Comparison of ENCODE assay signal across 8 cellular contexts in the genomic region with DNA sequence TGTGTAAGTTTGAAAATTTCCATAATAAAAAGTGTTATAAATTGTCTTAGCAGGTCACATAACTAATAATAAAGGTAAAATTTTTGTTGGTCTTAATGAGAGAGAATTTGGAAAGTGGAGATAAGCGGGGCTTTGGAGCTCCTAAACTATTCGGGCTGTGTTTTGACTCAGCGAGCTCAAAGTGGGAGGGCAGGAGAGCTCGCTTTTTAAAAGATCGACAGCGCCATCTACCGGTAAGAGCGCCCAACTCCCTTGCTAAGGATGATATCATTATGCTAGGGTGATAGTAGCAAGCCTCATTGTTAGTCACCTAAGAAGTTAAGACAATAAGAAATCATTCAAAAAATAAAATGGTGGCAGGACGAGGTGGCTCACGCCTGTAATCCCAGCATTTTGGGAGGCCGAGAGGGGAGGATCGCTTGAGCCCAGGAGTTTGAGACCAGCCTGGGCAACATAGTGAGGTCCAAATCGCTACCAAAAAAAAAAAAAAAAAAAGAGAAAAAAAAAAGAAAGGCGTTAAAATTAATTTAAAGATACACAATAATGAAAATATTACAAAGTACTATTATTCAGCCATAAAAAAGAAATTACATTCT. TPM values are rescaled to one million over a fixed set of nuclear protein-coding genes. Genes with fewer than 3 reads are reported as not detected.
A peak's percentile ranks its signal among the peaks of the same experiment; 100 is the strongest.
DNase-seq lines count a peak whose midpoint lies in the region; ATAC-seq and TF ChIP-seq lines count a peak whose summit lies in the region.

No MANE protein-coding gene starts in this region.

- H3K27me3 Mint-ChIP-seq in activated CD4-positive, alpha-beta T cell treated with anti-CD3 and anti-CD28 coated beads, Interleukin-2, amount 10 ng/mL, durations not matched to agents 24 days and 14 days = peaks cover 16% of the 10 kb centered on the region

- intact Hi-C loops in activated CD4-positive, alpha-beta T cell treated with anti-CD3 and anti-CD28 coated beads, Interleukin-2, amount 10 ng/mL, durations not matched to agents 24 days and 14 days (cut with micrococcal nuclease) = loop anchor here (2.0 to 10.0 kb wide), 6 partner anchors 173 to 545 kb away; a partner anchor contains a TSS
- intact Hi-C loops in colonic mucosa (cut with DNase I) = loop anchor here (5.0 to 10.0 kb wide), 2 partner anchors 255 to 543 kb away; no protein-coding TSS in a partner anchor
- intact Hi-C loops in lower leg skin (cut with DNase I; ENCODE audit: low total_unique reads) = loop anchor here (5.0 to 10.0 kb wide), 2 partner anchors 163 to 260 kb away; no protein-coding TSS in a partner anchor

- ATAC-seq in HG02852 (IDR thresholded peaks at IDR 0.05; ENCODE audit: unreplicated experiment) (peak; percentile 59), HG03139 (IDR thresholded peaks at IDR 0.05; ENCODE audit: unreplicated experiment) (no peak)

- TF ChIP-seq POLR2A in lower leg skin (IDR thresholded peaks at IDR 0.05) = no peak

- peak; percentile 20 for DNase-seq in DMS 273 treated with DMSO at 0.1 percent for 48 hours (lab: John Stamatoyannopoulos, UW)
- DNase-seq in NCI-H526 treated with DMSO at 0.1 percent for 48 hours (lab: John Stamatoyannopoulos, UW) = peak; percentile 55
- peak; percentile 96 for DNase-seq in activated CD4-positive, alpha-beta T cell treated with anti-CD3 and anti-CD28 coated beads, Interleukin-2, amount 10 ng/mL, durations not matched to agents 24 days and 14 days
- DNase-seq in colonic mucosa = peak; percentile 94
- DNase-seq in lower leg skin (ENCODE audit: low spot score in 2 of 2) = peak; percentile 83 to 96
- peak; percentile 81 to 89 (median 84) for DNase-seq in stimulated activated CD4-positive, alpha-beta T cell treated with anti-CD3 and anti-CD28 coated beads, TNF-alpha, amount 100 ng/mL, for 4 hours (ENCODE audit: low read depth in 3 of 3)

- H3K27me3 ChIP-seq in colonic mucosa = no peaks in the 10 kb centered on the region

- H3K4me3 ChIP-seq in colonic mucosa = no peak overlapping the region
- H3K4me3 ChIP-seq in lower leg skin (ENCODE audit: low read depth, poor library complexity, severe bottlenecking) = no peak overlapping the region

- H3K36me3 Mint-ChIP-seq in activated CD4-positive, alpha-beta T cell treated with anti-CD3 and anti-CD28 coated beads, Interleukin-2, amount 10 ng/mL, durations not matched to agents 24 days and 14 days (ENCODE audit: low read depth) = no peaks in the 10 kb centered on the region

- WGBS in lower leg skin, 2 donors = 11 to 12% methylated on average over 14 of the region's 14 CpGs

- peak; percentile 65 for TF ChIP-seq CTCF in colonic mucosa (IDR thresholded peaks at IDR 0.05)
- peak in 1 of 3 donors; percentile 40 for TF ChIP-seq CTCF in lower leg skin (IDR thresholded peaks at IDR 0.05)

- peaks cover 11% of the 10 kb centered on the region for H3K4me1 Mint-ChIP-seq in activated CD4-positive, alpha-beta T cell treated with anti-CD3 and anti-CD28 coated beads, Interleukin-2, amount 10 ng/mL, durations not matched to agents 24 days and 14 days

- no peaks in the 10 kb centered on the region for H3K9me3 ChIP-seq in colonic mucosa

- no peak overlapping the region for H3K4me3 Mint-ChIP-seq in activated CD4-positive, alpha-beta T cell treated with anti-CD3 and anti-CD28 coated beads, Interleukin-2, amount 10 ng/mL, durations not matched to agents 24 days and 14 days

- no peak overlapping the region for H3K27ac Mint-ChIP-seq in activated CD4-positive, alpha-beta T cell treated with anti-CD3 and anti-CD28 coated beads, Interleukin-2, amount 10 ng/mL, durations not matched to agents 24 days and 14 days

- H3K9ac ChIP-seq in colonic mucosa (ENCODE audit: low read depth in 2 of 2, low read length in 2 of 2) = no peak overlapping the region

- no peaks in the 10 kb centered on the region for H3K9me3 Mint-ChIP-seq in activated CD4-positive, alpha-beta T cell treated with anti-CD3 and anti-CD28 coated beads, Interleukin-2, amount 10 ng/mL, durations not matched to agents 24 days and 14 days

- H3K27ac ChIP-seq in colonic mucosa = no peak overlapping the region

- H3K4me1 ChIP-seq in colonic mucosa = no peaks in the 10 kb centered on the region

- H3K36me3 ChIP-seq in colonic mucosa = no peaks in the 10 kb centered on the region

RNA-seq across cellular contexts. Expression of a gene that starts 24.8 kb away (rescaled TPM):
- not detected in 2 replicates for total RNA-seq in activated CD4-positive, alpha-beta T cell treated with anti-CD3 and anti-CD28 coated beads, Interleukin-2, amount 10 ng/mL, durations not matched to agents 24 days and 14 days
- total RNA-seq in colonic mucosa (not detected), lower leg skin (10 to 100 TPM in 3 of 4 donors, 1 to 10 TPM in 1; 7.5 to 20.2 (median 15.2) TPM)

RNA-seq across cellular contexts. Expression of a gene that starts 27.0 kb away (rescaled TPM):
- not detected in 2 replicates for total RNA-seq in activated CD4-positive, alpha-beta T cell treated with anti-CD3 and anti-CD28 coated beads, Interleukin-2, amount 10 ng/mL, durations not matched to agents 24 days and 14 days
- total RNA-seq in colonic mucosa (1 to 10 TPM; 2.2 to 5.6 TPM), lower leg skin (10 to 100 TPM in 1 of 4 donors, 1 to 10 TPM in 3; 1.8 to 21.4 (median 6.2) TPM)

RNA-seq across cellular contexts. Expression of a gene that starts 32.7 kb away (rescaled TPM):
- not detected in 2 replicates for total RNA-seq in activated CD4-positive, alpha-beta T cell treated with anti-CD3 and anti-CD28 coated beads, Interleukin-2, amount 10 ng/mL, durations not matched to agents 24 days and 14 days
- total RNA-seq in colonic mucosa (not detected), lower leg skin (1,000 to 10,000 TPM in 1 of 4 donors, 100 to 1,000 TPM in 3; 480 to 1,164 (median 686) TPM)

RNA-seq across cellular contexts. Expression of a gene that starts 51.3 kb away (rescaled TPM):
- not detected in 2 replicates for total RNA-seq in activated CD4-positive, alpha-beta T cell treated with anti-CD3 and anti-CD28 coated beads, Interleukin-2, amount 10 ng/mL, durations not matched to agents 24 days and 14 days
- total RNA-seq in colonic mucosa (not detected), lower leg skin (10 to 100 TPM; 34.8 to 55.5 (median 44.1) TPM)

Comparison
In these comparisons a context has a peak if more than half of its experiments do, and no peak if none do; other contexts are left out.
1. DNase-seq: peak in every context shown above with its lines; median percentile 96 in activated CD4-positive, alpha-beta T cell treated with anti-CD3 and anti-CD28 coated beads, Interleukin-2, amount 10 ng/mL, durations not matched to agents 24 days and 14 days; 94 in colonic mucosa; 90 in lower leg skin; 84 in stimulated activated CD4-positive, alpha-beta T cell treated with anti-CD3 and anti-CD28 coated beads, TNF-alpha, amount 100 ng/mL, for 4 hours; 55 in NCI-H526 treated with DMSO at 0.1 percent for 48 hours; 20 in DMS 273 treated with DMSO at 0.1 percent for 48 hours.
2. RNA of a gene that starts 32.7 kb away (total RNA-seq): 480 to 1,164 TPM in lower leg skin; not detected in colonic mucosa and not detected in activated CD4-positive, alpha-beta T cell treated with anti-CD3 and anti-CD28 coated beads, Interleukin-2, amount 10 ng/mL, durations not matched to agents 24 days and 14 days; every median in the first group is over 100 times any median in the second.